In genomic region chr1:206465951-206466350, GRCh38 we compare ENCODE assay signal across 13 cellular contexts. TPM values are rescaled to one million over a fixed set of nuclear protein-coding genes. Genes with fewer than 3 reads are reported as not detected.
A peak's percentile ranks its signal among the peaks of the same experiment; 100 is the strongest.
DNase-seq lines count a peak whose midpoint lies in the region; ATAC-seq and TF ChIP-seq lines count a peak whose summit lies in the region.
"Had no signal": no experiment of that assay in that cellular context is flagged by ENCODE, and none has a peak within 500 bp of the region (broad histone marks: within the 10 kb centered on the region; RNA-seq: fewer than 3 reads in every experiment).

No MANE protein-coding gene starts in this region.

- no peaks in the 10 kb centered on the region for H3K27me3 Mint-ChIP-seq in stimulated activated naive CD8-positive, alpha-beta T cell treated with anti-CD3 and anti-CD28 coated beads, Interleukin-15, Interleukin-2, amounts not matched to agents 100 ng/mL and 50 ng/mL, for 24 hours
- H3K27me3 Mint-ChIP-seq in activated T-helper 17 cell treated with anti-CD3 and anti-CD28 coated beads, Interleukin-2, amount 50 U/mL, for 72 hours = no peaks in the 10 kb centered on the region
- H3K27me3 Mint-ChIP-seq in neural progenitor cell (ENCODE audit: insufficient read depth, low read depth) = peaks cover 6% of the 10 kb centered on the region
- H3K27me3 Mint-ChIP-seq in mesothelial cell of epicardium (ENCODE audit: low read depth) = peaks cover 22% of the 10 kb centered on the region

- H3K4me3 Mint-ChIP-seq in stimulated activated naive CD8-positive, alpha-beta T cell treated with anti-CD3 and anti-CD28 coated beads, Interleukin-15, Interleukin-2, amounts not matched to agents 100 ng/mL and 50 ng/mL, for 24 hours = no peak overlapping the region
- H3K4me3 Mint-ChIP-seq in activated T-helper 17 cell treated with anti-CD3 and anti-CD28 coated beads, Interleukin-2, amount 50 U/mL, for 72 hours = peak overlapping the region; percentile 95
- H3K4me3 Mint-ChIP-seq in neural progenitor cell (no peak overlapping the region), mesothelial cell of epicardium (no peak overlapping the region)

- peaks cover 79% of the 10 kb centered on the region for H3K4me1 Mint-ChIP-seq in stimulated activated naive CD8-positive, alpha-beta T cell treated with anti-CD3 and anti-CD28 coated beads, Interleukin-15, Interleukin-2, amounts not matched to agents 100 ng/mL and 50 ng/mL, for 24 hours (ENCODE audit: low read depth)
- peaks cover 52% of the 10 kb centered on the region for H3K4me1 Mint-ChIP-seq in activated T-helper 17 cell treated with anti-CD3 and anti-CD28 coated beads, Interleukin-2, amount 50 U/mL, for 72 hours
- H3K4me1 Mint-ChIP-seq in neural progenitor cell (peaks cover 52% of the 10 kb centered on the region), mesothelial cell of epicardium (peaks cover 29% of the 10 kb centered on the region)

- H3K27me3 ChIP-seq in stomach = peaks cover 0 to 20% (median 0%) of the 10 kb centered on the region in 3 donors
- H3K27me3 ChIP-seq in neural progenitor cell = no peaks in the 10 kb centered on the region

- H4K20me1 ChIP-seq in neural progenitor cell (ENCODE audit: low read depth) = no peaks in the 10 kb centered on the region

- H3K36me3 Mint-ChIP-seq in stimulated activated naive CD8-positive, alpha-beta T cell treated with anti-CD3 and anti-CD28 coated beads, Interleukin-15, Interleukin-2, amounts not matched to agents 100 ng/mL and 50 ng/mL, for 24 hours (ENCODE audit: low read depth) = peaks cover 10% of the 10 kb centered on the region
- peaks cover 4% of the 10 kb centered on the region for H3K36me3 Mint-ChIP-seq in activated T-helper 17 cell treated with anti-CD3 and anti-CD28 coated beads, Interleukin-2, amount 50 U/mL, for 72 hours (ENCODE audit: low read depth)
- H3K36me3 Mint-ChIP-seq in neural progenitor cell (peaks cover 16% of the 10 kb centered on the region), mesothelial cell of epicardium (peaks cover 11% of the 10 kb centered on the region)

- peak overlapping the region; percentile 46 for H3K27ac Mint-ChIP-seq in stimulated activated naive CD8-positive, alpha-beta T cell treated with anti-CD3 and anti-CD28 coated beads, Interleukin-15, Interleukin-2, amounts not matched to agents 100 ng/mL and 50 ng/mL, for 24 hours
- peak overlapping the region; percentile 78 for H3K27ac Mint-ChIP-seq in activated T-helper 17 cell treated with anti-CD3 and anti-CD28 coated beads, Interleukin-2, amount 50 U/mL, for 72 hours
- no peak overlapping the region for H3K27ac Mint-ChIP-seq in neural progenitor cell
- H3K27ac Mint-ChIP-seq in mesothelial cell of epicardium = no peak overlapping the region

- no peaks in the 10 kb centered on the region for H3K9me3 Mint-ChIP-seq in stimulated activated naive CD8-positive, alpha-beta T cell treated with anti-CD3 and anti-CD28 coated beads, Interleukin-15, Interleukin-2, amounts not matched to agents 100 ng/mL and 50 ng/mL, for 24 hours
- H3K9me3 Mint-ChIP-seq in activated T-helper 17 cell treated with anti-CD3 and anti-CD28 coated beads, Interleukin-2, amount 50 U/mL, for 72 hours = no peaks in the 10 kb centered on the region
- no peaks in the 10 kb centered on the region for H3K9me3 Mint-ChIP-seq in neural progenitor cell
- H3K9me3 Mint-ChIP-seq in mesothelial cell of epicardium = no peaks in the 10 kb centered on the region

- H3K9me3 ChIP-seq in stomach (no peaks in the 10 kb centered on the region), neural progenitor cell (ENCODE audit: low read depth) (no peaks in the 10 kb centered on the region)

- no peaks in the 10 kb centered on the region for H3K79me2 ChIP-seq in neural progenitor cell (ENCODE audit: low read depth)

- no peak overlapping the region for H3K4me2 ChIP-seq in neural progenitor cell
- H3K4me2 ChIP-seq: smooth muscle cell had no signal

- no peak for TF ChIP-seq POLR2A in stomach (IDR thresholded peaks at IDR 0.05)

- TF ChIP-seq CTCF in stomach (IDR thresholded peaks at IDR 0.05) = no peak
- TF ChIP-seq CTCF in neural progenitor cell (IDR thresholded peaks at IDR 0.05) = no peak
- no peak for TF ChIP-seq CTCF in mesothelial cell of epicardium (IDR thresholded peaks at IDR 0.05; ENCODE audit: unreplicated experiment)

- intact Hi-C loops in stomach (cut with DNase I; ENCODE audit: low total_unique reads) = no loop called here

- H3K36me3 ChIP-seq in stomach (peaks cover 0 to 16% (median 8%) of the 10 kb centered on the region in 4 donors), neural progenitor cell (no peaks in the 10 kb centered on the region)

- peaks cover 9% of the 10 kb centered on the region for H3F3A ChIP-seq in neural progenitor cell (ENCODE audit: low read depth)

- no peak overlapping the region for H3K27ac ChIP-seq in stomach
- H3K27ac ChIP-seq in neural progenitor cell = no peak overlapping the region

- no peak overlapping the region for H3K9ac ChIP-seq in neural progenitor cell

- 57 to 69% (median 63%) methylated on average over 2 of the region's 2 CpGs for WGBS in stomach, 5 donors

- TF ChIP-seq EP300 in stomach (IDR thresholded peaks at IDR 0.05) = no peak

- H3K4me1 ChIP-seq in stomach = peaks cover 13 to 28% (median 21%) of the 10 kb centered on the region in 4 donors
- peaks cover 14% of the 10 kb centered on the region for H3K4me1 ChIP-seq in neural progenitor cell

- no peak for DNase-seq in stimulated activated naive CD8-positive, alpha-beta T cell treated with anti-CD3 and anti-CD28 coated beads, Interleukin-15, Interleukin-2, amounts not matched to agents 100 U/mL and 50 U/mL, for 24 hours
- DNase-seq in stomach (no peak), neural progenitor cell (ENCODE audit: low spot score) (no peak), mesothelial cell of epicardium (ENCODE audit: low spot score in 2 of 2, unreplicated experiment in 2 of 2) (no peak), NCI-H526 (lab: John Stamatoyannopoulos, UW) (no peak)
- DNase-seq: cerebellar nuclear complex, islet precursor cell, NCI-H1694 treated with DMSO at 0.1 percent for 48 hours, NCI-H510A had no signal

- H2AFZ ChIP-seq in neural progenitor cell (replicated peaks) = no peak overlapping the region

- H3K4me3 ChIP-seq in stomach (no peak overlapping the region), neural progenitor cell (no peak overlapping the region)
- H3K4me3 ChIP-seq: smooth muscle cell had no signal

- ATAC-seq in stimulated activated naive CD8-positive, alpha-beta T cell treated with anti-CD3 and anti-CD28 coated beads, Interleukin-15, Interleukin-2, amounts not matched to agents 100 U/mL and 50 U/mL, for 24 hours = no peak
- ATAC-seq in HG03175 (IDR thresholded peaks at IDR 0.05; ENCODE audit: unreplicated experiment) = peak; percentile 35
- ATAC-seq in activated T-helper 17 cell treated with anti-CD3 and anti-CD28 coated beads, Interleukin-2, amount 50 U/mL, for 72 hours (replicated peaks) = peak; percentile 11

RNA-seq across cellular contexts. Expression of gene IKBKE, which starts 4.3 kb away (rescaled TPM):
- 10 to 100 TPM; 21.7 to 26.6 TPM for total RNA-seq in activated T-helper 17 cell treated with anti-CD3 and anti-CD28 coated beads, Interleukin-2, amount 50 U/mL, for 72 hours
- total RNA-seq in stomach = 10 to 100 TPM in 3 of 5 donors, 1 to 10 TPM in 2; 4.9 to 49.6 (median 15.9) TPM
- 1 to 10 TPM; 5.8 to 8.0 (median 7.2) TPM for polyA plus RNA-seq in stomach
- 0.26 and 2.7 TPM in 2 replicates for total RNA-seq in neural progenitor cell (ENCODE audit: low replicate concordance)
- total RNA-seq in mesothelial cell of epicardium = 7.9 to 8.4 TPM (median 8.2 TPM) in 3 replicates

RNA-seq across cellular contexts. Expression of gene RASSF5, which starts 41.4 kb away (rescaled TPM):
- total RNA-seq in activated T-helper 17 cell treated with anti-CD3 and anti-CD28 coated beads, Interleukin-2, amount 50 U/mL, for 72 hours = 100 to 1,000 TPM; 162 to 227 TPM
- total RNA-seq in stomach = 10 to 100 TPM in 1 of 5 donors, 1 to 10 TPM in 4; 2.2 to 44.5 (median 5.8) TPM
- 10 to 100 TPM in 1 of 3 donors, 1 to 10 TPM in 2; 8.1 to 13.6 (median 9.2) TPM for polyA plus RNA-seq in stomach
- total RNA-seq in neural progenitor cell (ENCODE audit: low replicate concordance) = 0.19 and 0.43 TPM in 2 replicates
- total RNA-seq in mesothelial cell of epicardium = 6.5 to 7.0 TPM (median 6.8 TPM) in 3 replicates

Comparison
In these comparisons a context has a peak if more than half of its experiments do, and no peak if none do; other contexts are left out.
1. H3K27ac Mint-ChIP-seq: peak in stimulated activated naive CD8-positive, alpha-beta T cell treated with anti-CD3 and anti-CD28 coated beads, Interleukin-15, Interleukin-2, amounts not matched to agents 100 ng/mL and 50 ng/mL, for 24 hours (single experiment) and activated T-helper 17 cell treated with anti-CD3 and anti-CD28 coated beads, Interleukin-2, amount 50 U/mL, for 72 hours (single experiment); none in neural progenitor cell (single experiment) and mesothelial cell of epicardium (single experiment).